Comparison of ENCODE assay signal across 23 cellular contexts in the genomic region with DNA sequence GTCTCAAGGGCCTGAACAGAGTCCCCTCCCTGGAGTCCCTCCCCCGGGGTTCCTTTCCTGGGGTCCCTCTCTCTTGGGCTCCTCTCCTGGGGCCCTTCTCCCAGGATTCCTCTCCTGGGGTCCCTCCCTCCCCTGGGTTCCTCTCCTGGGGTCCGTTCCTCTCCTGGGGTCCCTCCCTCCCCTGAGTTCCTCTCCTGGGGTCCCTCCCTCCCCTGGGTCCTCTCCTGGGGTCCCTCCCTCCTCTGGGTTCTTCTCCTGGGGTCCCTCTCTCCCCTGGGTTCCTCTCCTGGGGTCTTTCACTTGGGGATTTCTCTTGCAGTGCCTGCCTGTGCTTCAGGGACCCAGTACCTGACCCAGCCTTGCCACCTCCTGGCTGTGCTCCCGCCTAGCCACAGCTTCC.
DNase-seq lines count a peak whose midpoint lies in the region; ATAC-seq, FAIRE-seq and TF ChIP-seq lines count a peak whose summit lies in the region.
"Had no signal": no experiment of that assay in that cellular context is flagged by ENCODE, and none has a peak within 500 bp of the region (broad histone marks: within the 10 kb centered on the region; RNA-seq: fewer than 3 reads in every experiment).

No MANE protein-coding gene starts in this region.

- H3K27me3 ChIP-seq in BLaER1, result no peaks in the 10 kb centered on the region

- no peak overlapping the region for H3K4me3 Mint-ChIP-seq in neural crest cell
- H3K4me3 Mint-ChIP-seq in stimulated activated naive B cell treated with anti-CD40 and anti-IgM and Interleukin-4, amounts not matched to agents 10 μg/mL and 1 μg/mL and 100 μg/mL, for 72 hours, result no peak overlapping the region
- H3K4me3 Mint-ChIP-seq: CD14-positive monocyte; CD4-positive, alpha-beta T cell; CD8-positive, alpha-beta memory T cell had no signal

- H3K4me1 Mint-ChIP-seq in neural crest cell, result peaks cover 3% of the 10 kb centered on the region
- H3K4me1 Mint-ChIP-seq in stimulated activated naive B cell treated with anti-CD40 and anti-IgM and Interleukin-4, amounts not matched to agents 10 μg/mL and 1 μg/mL and 100 μg/mL, for 72 hours, result peaks cover 14 to 46% of the 10 kb centered on the region in 2 donors
- H3K4me1 Mint-ChIP-seq: CD14-positive monocyte had no signal

- peak overlapping the region; percentile 29 for H3K27ac Mint-ChIP-seq in neural crest cell (ENCODE audit: unreplicated experiment)
- peak overlapping the region; percentile 31 for H3K27ac Mint-ChIP-seq in stimulated activated naive B cell treated with anti-CD40 and anti-IgM and Interleukin-4, amounts not matched to agents 10 μg/mL and 1 μg/mL and 100 μg/mL, for 72 hours
- H3K27ac Mint-ChIP-seq: CD4-positive, alpha-beta T cell had no signal

- H3K27me3 Mint-ChIP-seq in neural crest cell (ENCODE audit: low read depth), result no peaks in the 10 kb centered on the region
- no peaks in the 10 kb centered on the region for H3K27me3 Mint-ChIP-seq in stimulated activated naive B cell treated with anti-CD40 and anti-IgM and Interleukin-4, amounts not matched to agents 10 μg/mL and 1 μg/mL and 100 μg/mL, for 72 hours
- H3K27me3 Mint-ChIP-seq: CD4-positive, alpha-beta T cell; CD8-positive, alpha-beta memory T cell had no signal

- H3K36me3 ChIP-seq in BLaER1 (peaks cover 5% of the 10 kb centered on the region; the same call in 1 of the 2 replicates), HEK293 (ENCODE audit: control insufficient read depth in 2 of 2, insufficient read depth in 1 of 2, low read length in 2 of 2) (no peaks in the 10 kb centered on the region), kidney (ENCODE audit: control insufficient read depth in 1 of 2, insufficient read depth in 2 of 2, low read length in 2 of 2) (no peaks in the 10 kb centered on the region)
- H3K36me3 ChIP-seq: HAP-1 had no signal

- peak overlapping the region; percentile 6; the same call in 1 of the 2 replicates for H3K4me3 ChIP-seq in BLaER1
- H3K4me3 ChIP-seq in HEK293 (ENCODE audit: low read depth, low read length), result no peak overlapping the region
- no peak overlapping the region for H3K4me3 ChIP-seq in kidney (ENCODE audit: low read length in 2 of 2)
- H3K4me3 ChIP-seq: A549, GM12878, GM23248, HAP-1 had no signal

- no peak for DNase-seq in neural crest cell (ENCODE audit: low read depth, low spot score)
- no peak for DNase-seq in stimulated activated naive B cell treated with anti-CD40 and anti-IgM and Interleukin-4, amounts not matched to agents 10 μg/mL and 1 μg/mL and 100 μg/mL, for 72 hours
- no peak for DNase-seq in kidney
- no peak for DNase-seq in T-helper 9 cell
- DNase-seq: 8988T; ACHN; CD4-positive, alpha-beta T cell; CD8-positive, alpha-beta memory T cell; DMS 273 treated with DMSO at 0.1 percent for 48 hours; DMS79; EL; GDM1; GM23248 had no signal

- POLR2A ChIA-PET in HEK293 (lab: Yijun Ruan, JAX), result no interaction called here

- peaks cover 55% of the 10 kb centered on the region for H3K4me1 ChIP-seq in BLaER1
- no peaks in the 10 kb centered on the region for H3K4me1 ChIP-seq in HEK293 (ENCODE audit: control insufficient read depth, insufficient read depth, low read length)
- peaks cover 0 to 3% of the 10 kb centered on the region in 2 donors for H3K4me1 ChIP-seq in kidney (ENCODE audit: control insufficient read depth in 1 of 2, insufficient read depth in 1 of 2, low read depth in 1 of 2, low read length in 2 of 2)
- H3K4me1 ChIP-seq: A549, HAP-1 had no signal

- H3K36me3 Mint-ChIP-seq in neural crest cell (ENCODE audit: low read depth), result no peaks in the 10 kb centered on the region
- H3K36me3 Mint-ChIP-seq in stimulated activated naive B cell treated with anti-CD40 and anti-IgM and Interleukin-4, amounts not matched to agents 10 μg/mL and 1 μg/mL and 100 μg/mL, for 72 hours, result peaks cover 27 to 51% of the 10 kb centered on the region in 2 donors

- intact Hi-C loops in kidney (cut with DNase I), result no loop called here

- no peaks in the 10 kb centered on the region for H3K9me3 ChIP-seq in BLaER1
- H3K9me3 ChIP-seq in HEK293 (ENCODE audit: control insufficient read depth, insufficient read depth, low read depth, low read length), result no peaks in the 10 kb centered on the region
- H3K9me3 ChIP-seq in kidney (ENCODE audit: control insufficient read depth in 1 of 2, low read length in 2 of 2), result no peaks in the 10 kb centered on the region
- H3K9me3 ChIP-seq: A549, HAP-1 had no signal

- H3K9ac ChIP-seq in BLaER1 (0 out of 2 replicates have a peak overlapping the region, but pooled peaks have one; percentile 24), kidney (ENCODE audit: low read length in 2 of 2) (no peak overlapping the region)
- H3K9ac ChIP-seq: GM23248 had no signal

- H3K4me2 ChIP-seq in BLaER1, result peak overlapping the region; percentile 89
- H3K4me2 ChIP-seq: A549 had no signal

- peaks cover 95% of the 10 kb centered on the region for H4K20me1 ChIP-seq in BLaER1

- TF ChIP-seq CTCF in HEK293 (tag by site-specific recombination; IDR thresholded peaks at IDR 0.05), result no peak
- TF ChIP-seq CTCF in neural crest cell (conservative IDR thresholded peaks at IDR 0.05), result no peak
- no peak for TF ChIP-seq CTCF in kidney (IDR thresholded peaks at IDR 0.05; ENCODE audit: borderline replicate concordance, extremely low read depth, insufficient read depth)

- FAIRE-seq in kidney (lab: Jason Lieb, UNC), result no peak
- FAIRE-seq: A549, D721Med, GM12878, GM19239, H54 had no signal

- no peak for ATAC-seq in stimulated activated naive B cell treated with anti-CD40 and anti-IgM and Interleukin-4, amounts not matched to agents 10 μg/mL and 1 μg/mL and 100 μg/mL, for 72 hours (replicated peaks)
- no peak for ATAC-seq in HG03196 (IDR thresholded peaks at IDR 0.05; ENCODE audit: unreplicated experiment)
- ATAC-seq: A549, GM12878 had no signal

- H3K27ac ChIP-seq in BLaER1 (peak overlapping the region; percentile 66; the same call in 1 of the 2 replicates), HEK293 (ENCODE audit: extremely low read depth, low read depth, low read length) (no peak overlapping the region), kidney (ENCODE audit: low read depth in 2 of 2, low read length in 2 of 2) (no peak overlapping the region)
- H3K27ac ChIP-seq: A549, GM23248 had no signal

- H3K9me3 Mint-ChIP-seq in neural crest cell, result no peaks in the 10 kb centered on the region
- H3K9me3 Mint-ChIP-seq in stimulated activated naive B cell treated with anti-CD40 and anti-IgM and Interleukin-4, amounts not matched to agents 10 μg/mL and 1 μg/mL and 100 μg/mL, for 72 hours, result peaks cover 0 to 3% of the 10 kb centered on the region in 2 donors
- H3K9me3 Mint-ChIP-seq: CD4-positive, alpha-beta T cell; CD8-positive, alpha-beta memory T cell had no signal

- CTCF ChIA-PET in HEK293 (lab: Yijun Ruan, JAX), result no interaction called here

TF ChIP-seq in HEK293, 187 proteins besides CTCF, POLR2A, EP300 and RAD21:
- TF ChIP-seq BCL11A (tag by site-specific recombination; IDR thresholded peaks at IDR 0.05; ENCODE audit: low read depth), result no peak
- no peak for TF ChIP-seq TRIM28 (IDR thresholded peaks at IDR 0.05; ENCODE audit: borderline replicate concordance, low read length)
- no peak for TF ChIP-seq ZNF175 (tag by site-specific recombination; IDR thresholded peaks at IDR 0.05)
- peak; percentile 100 for TF ChIP-seq GLIS1 (tag by site-specific recombination; IDR thresholded peaks at IDR 0.05)
- no peak for TF ChIP-seq ZNF768 (tag by site-specific recombination; IDR thresholded peaks at IDR 0.05)
- no peak for TF ChIP-seq MZF1 (tag by site-specific recombination; IDR thresholded peaks at IDR 0.05; ENCODE audit: borderline replicate concordance)
- no peak for TF ChIP-seq ZNF624 (tag by site-specific recombination; IDR thresholded peaks at IDR 0.05)
- 0 out of 2 replicates have a peak, but pooled peaks have one; percentile 13 for TF ChIP-seq ZIC2 (tag by site-specific recombination; IDR thresholded peaks at IDR 0.05)
- no peak for TF ChIP-seq ZNF747 (tag by site-specific recombination; IDR thresholded peaks at IDR 0.05)
- no peak for TF ChIP-seq ZNF664 (tag by site-specific recombination; IDR thresholded peaks at IDR 0.05)
- no peak for TF ChIP-seq RBAK (tag by site-specific recombination; IDR thresholded peaks at IDR 0.05)
- TF ChIP-seq ZNF341 (tag by site-specific recombination; IDR thresholded peaks at IDR 0.05; ENCODE audit: low read depth), result no peak
- TF ChIP-seq ZNF366 (tag by site-specific recombination; conservative IDR thresholded peaks at IDR 0.05), result no peak
- no peak for TF ChIP-seq ZNF548 (tag by site-specific recombination; IDR thresholded peaks at IDR 0.05)
- TF ChIP-seq, protein P1, sequence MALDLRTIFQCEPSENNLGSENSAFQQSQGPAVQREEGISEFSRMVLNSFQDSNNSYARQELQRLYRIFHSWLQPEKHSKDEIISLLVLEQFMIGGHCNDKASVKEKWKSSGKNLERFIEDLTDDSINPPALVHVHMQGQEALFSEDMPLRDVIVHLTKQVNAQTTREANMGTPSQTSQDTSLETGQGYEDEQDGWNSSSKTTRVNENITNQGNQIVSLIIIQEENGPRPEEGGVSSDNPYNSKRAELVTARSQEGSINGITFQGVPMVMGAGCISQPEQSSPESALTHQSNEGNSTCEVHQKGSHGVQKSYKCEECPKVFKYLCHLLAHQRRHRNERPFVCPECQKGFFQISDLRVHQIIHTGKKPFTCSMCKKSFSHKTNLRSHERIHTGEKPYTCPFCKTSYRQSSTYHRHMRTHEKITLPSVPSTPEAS (tag by site-specific recombination; IDR thresholded peaks at IDR 0.05), result no peak
- no peak for TF ChIP-seq ZNF596 (tag by site-specific recombination; IDR thresholded peaks at IDR 0.05)
- no peak for TF ChIP-seq EGR2 (tag by site-specific recombination; IDR thresholded peaks at IDR 0.05; ENCODE audit: low read depth)
- TF ChIP-seq, protein P2, sequence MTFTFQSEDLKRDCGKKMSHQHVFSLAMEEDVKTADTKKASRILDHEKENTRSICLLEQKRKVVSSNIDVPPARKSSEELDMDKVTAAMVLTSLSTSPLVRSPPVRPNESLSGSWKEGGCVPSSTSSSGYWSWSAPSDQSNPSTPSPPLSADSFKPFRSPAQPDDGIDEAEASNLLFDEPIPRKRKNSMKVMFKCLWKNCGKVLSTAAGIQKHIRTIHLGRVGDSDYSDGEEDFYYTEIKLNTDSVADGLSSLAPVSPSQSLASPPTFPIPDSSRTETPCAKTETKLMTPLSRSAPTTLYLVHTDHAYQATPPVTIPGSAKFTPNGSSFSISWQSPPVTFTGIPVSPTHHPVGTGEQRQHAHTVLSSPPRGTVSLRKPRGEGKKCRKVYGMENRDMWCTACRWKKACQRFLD (tag by site-specific recombination; IDR thresholded peaks at IDR 0.05), result no peak
